In genomic region chr3:17195192-17195611, GRCh38 we compare ENCODE assay signal across 1 cellular context.
TF ChIP-seq lines count a peak whose summit lies in the region.

No MANE protein-coding gene starts in this region.

TF ChIP-seq in HepG2, 621 proteins besides CTCF, POLR2A, EP300 and RAD21 (continued from another document):
- TF ChIP-seq DMTF1 (CRISPR knock-in tag; IDR thresholded peaks at IDR 0.05) (no peak), MEF2D (CRISPR knock-in tag; IDR thresholded peaks at IDR 0.05) (no peak), DNMT1 (CRISPR knock-in tag; IDR thresholded peaks at IDR 0.05) (no peak), ZNF484 (CRISPR knock-in tag; IDR thresholded peaks at IDR 0.05; ENCODE audit: borderline replicate concordance, low read depth) (no peak), ZNF274 (CRISPR knock-in tag; IDR thresholded peaks at IDR 0.05) (no peak), ZBTB7B (CRISPR knock-in tag; IDR thresholded peaks at IDR 0.05) (no peak)
